In the genomic region with DNA sequence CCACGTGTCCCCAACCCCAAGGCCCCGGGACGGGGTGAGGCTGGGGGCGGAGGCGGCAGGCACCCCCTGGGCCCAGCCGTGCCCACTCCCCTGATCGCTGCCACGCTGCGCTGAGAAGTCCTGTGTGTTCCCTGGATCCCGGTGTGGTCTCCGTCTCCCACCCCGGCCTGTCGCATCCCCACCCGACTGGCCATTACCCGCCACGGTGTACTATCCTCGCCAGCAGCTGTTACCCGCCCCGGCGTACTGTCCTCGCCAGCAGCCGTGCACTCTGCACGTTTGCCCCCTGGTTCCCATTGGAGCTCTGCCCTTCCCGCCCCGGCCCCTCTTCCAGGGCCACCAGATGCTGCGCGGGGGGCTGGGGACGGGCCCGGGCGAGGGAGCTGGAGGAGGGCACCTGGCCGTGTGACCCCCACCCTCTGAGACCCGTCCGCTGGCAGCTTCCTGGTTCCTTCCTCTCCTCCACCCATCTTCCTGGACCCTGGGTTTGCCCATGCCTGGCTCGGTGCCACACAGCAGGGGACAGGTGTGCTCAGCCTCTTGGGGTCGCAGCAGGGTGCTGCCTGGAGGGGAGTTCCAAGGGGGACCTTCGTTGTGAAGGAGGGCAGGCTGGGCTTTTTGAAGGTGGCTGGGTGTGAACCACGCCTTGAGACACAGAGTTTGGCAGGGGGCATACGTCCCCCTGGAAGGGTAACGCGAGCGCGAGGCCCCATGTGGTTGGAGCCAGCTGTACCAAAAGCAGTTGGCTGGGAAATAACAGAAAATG, we compare ENCODE assay signal across 22 cellular contexts. TPM values are rescaled to one million over a fixed set of nuclear protein-coding genes. Genes with fewer than 3 reads are reported as not detected.
"Had no signal": no experiment of that assay in that cellular context is flagged by ENCODE, and none has a peak within 500 bp of the region (broad histone marks: within the 10 kb centered on the region; RNA-seq: fewer than 3 reads in every experiment).

No MANE protein-coding gene starts in this region.

- H3K27ac ChIP-seq: foreskin keratinocyte, transverse colon, vagina had no signal

- ATAC-seq: activated CD4-positive, CD25-positive, alpha-beta regulatory T cell treated with anti-CD3 and anti-CD28 coated beads, Interleukin-2, amount 50 U/mL, for 24 hours; activated naive CD8-positive, alpha-beta T cell treated with anti-CD3 and anti-CD28 coated beads, Interleukin-2, amount 50 U/mL, for 24 hours; activated T-helper 17 cell treated with anti-CD3 and anti-CD28 coated beads, Interleukin-2, amount 50 U/mL, for 72 hours; foreskin keratinocyte; left ventricle myocardium superior; natural killer cell treated with Interleukin-12 subunit alpha and Interleukin-12 subunit beta and Interleukin-15 and Interleukin-18, amount 100 ng/mL, for 72 hours; stimulated activated effector memory CD8-positive, alpha-beta T cell treated with anti-CD3 and anti-CD28 coated beads, Interleukin-12 subunit alpha, Interleukin-12 subunit beta, amount 100 ng/mL, for 72 hours had no signal

- H3K36me3 ChIP-seq: breast epithelium, transverse colon, vagina had no signal

- H3K9me3 ChIP-seq: breast epithelium, transverse colon, vagina had no signal

- H3K4me3 ChIP-seq: breast epithelium, transverse colon, vagina had no signal

- H3K27me3 ChIP-seq: breast epithelium, foreskin keratinocyte, transverse colon, vagina had no signal

- DNase-seq: activated CD4-positive, alpha-beta T cell treated with anti-CD3 and anti-CD28 coated beads, Interleukin-2, amount 50 U/mL, for 1 hour; activated naive CD4-positive, alpha-beta T cell treated with anti-CD3 and anti-CD28 coated beads for 36 hours; activated naive CD8-positive, alpha-beta T cell treated with anti-CD3 and anti-CD28 coated beads, Interleukin-2, amount 50 U/mL, for 24 hours; activated T-cell treated with anti-CD3 and anti-CD28 coated beads for 4 hours; aorta; cerebellar nuclear complex; effector CD8-positive, alpha-beta T cell; foreskin keratinocyte; glutamatergic neuron; kidney glomerular epithelial cell; left ventricle myocardium superior; nucleus accumbens; posterior cingulate gyrus; retina; transverse colon had no signal

RNA-seq across cellular contexts. Expression of gene BAHCC1, which starts 19.7 kb away (rescaled TPM):
- total RNA-seq: activated CD8-positive, alpha-beta memory T cell treated with anti-CD3 and anti-CD28 coated beads for 36 hours had no signal
